9 cellular contexts compared by ENCODE assay signal in genomic region chr6:11386323-11386722, GRCh38.
A peak's percentile ranks its signal among the peaks of the same experiment; 100 is the strongest.
DNase-seq lines count a peak whose midpoint lies in the region; ATAC-seq and TF ChIP-seq lines count a peak whose summit lies in the region.
"Had no signal": no experiment of that assay in that cellular context is flagged by ENCODE, and none has a peak within 500 bp of the region (broad histone marks: within the 10 kb centered on the region; RNA-seq: fewer than 3 reads in every experiment).

No MANE protein-coding gene starts in this region.

- CTCF ChIA-PET in OCI-LY7 (lab: Charles Lee; ENCODE audit: unreplicated experiment) (interaction anchor here (0.6 kb wide), 1 partner anchor 149 kb away, joined by 3 read pairs; no protein-coding TSS in a partner anchor), RWPE1 (lab: Yijun Ruan, JAX) (no interaction called here)

- TF ChIP-seq CTCF in OCI-LY7 (conservative IDR thresholded peaks at IDR 0.05; ENCODE audit: low read length) (no peak), RWPE1 (conservative IDR thresholded peaks at IDR 0.05; ENCODE audit: low read depth) (no peak)

- no peaks in the 10 kb centered on the region for H3K9me2 ChIP-seq in OCI-LY7 (ENCODE audit: insufficient read depth, low read length)

- peak; percentile 54 for ATAC-seq in GM18499 (IDR thresholded peaks at IDR 0.05; ENCODE audit: insufficient read depth, unreplicated experiment)
- peak; percentile 59 for ATAC-seq in GM19328 (IDR thresholded peaks at IDR 0.05; ENCODE audit: unreplicated experiment)
- peak; percentile 67 for ATAC-seq in HG02943 (IDR thresholded peaks at IDR 0.05; ENCODE audit: low read depth, unreplicated experiment)

- peaks cover 4% of the 10 kb centered on the region; the same call in 1 of the 2 replicates for H3K79me2 ChIP-seq in OCI-LY7 (ENCODE audit: insufficient read depth, low read depth, low read length)

- H3K27ac ChIP-seq in OCI-LY7 (ENCODE audit: low read depth, low read length, poor library complexity, severe bottlenecking) (peak overlapping the region; percentile 6), RWPE1 (no peak overlapping the region)

- no peaks in the 10 kb centered on the region for H3K9me3 ChIP-seq in OCI-LY7 (ENCODE audit: low read length)

- peaks cover 42% of the 10 kb centered on the region for H3K4me1 ChIP-seq in OCI-LY7 (ENCODE audit: insufficient read depth, low read length, poor library complexity, severe bottlenecking)

- H4K20me1 ChIP-seq in OCI-LY7 (ENCODE audit: insufficient read depth, low read length): no peaks in the 10 kb centered on the region

- DNase-seq in OCI-LY7 (ENCODE audit: low spot score): peak; percentile 43
- no peak for DNase-seq in NCI-H524 treated with DMSO at 0.1 percent for 48 hours (lab: John Stamatoyannopoulos, UW)
- DNase-seq in NCI-H226: no peak
- no peak for DNase-seq in stimulated activated CD4-positive, alpha-beta T cell treated with anti-CD3 and anti-CD28 coated beads, Interleukin-2, amount 100 ng/mL, for 24 hours
- no peak for DNase-seq in RWPE1 (ENCODE audit: low spot score)
- DNase-seq: retina had no signal

- H3K4me3 ChIP-seq in OCI-LY7 (ENCODE audit: low read depth, low read length, poor library complexity, severe bottlenecking): peak overlapping the region; percentile 15

- no peaks in the 10 kb centered on the region for H3K36me3 ChIP-seq in OCI-LY7 (ENCODE audit: insufficient read depth, low read length)

- peak overlapping the region; percentile 82; the same call in 1 of the 2 replicates for H2AFZ ChIP-seq in OCI-LY7 (ENCODE audit: low read length)

- intact Hi-C loops in OCI-LY7 (cut with micrococcal nuclease; ENCODE audit: unreplicated experiment): loop anchor here (1.0 to 10.0 kb wide), 4 partner anchors 74 to 852 kb away; partner anchors contain the start of genes NEDD9 and SMIM13

- POLR2A ChIA-PET in OCI-LY7 (lab: Charles Lee): interaction anchor here (0.9 kb wide), 1 partner anchor 13 kb away, joined by 3 read pairs; no protein-coding TSS in a partner anchor
- POLR2A ChIA-PET in RWPE1 (lab: Yijun Ruan, JAX; ENCODE audit: low non-redundant PET): no interaction called here

- peak overlapping the region; percentile 59 for H3K4me2 ChIP-seq in OCI-LY7 (ENCODE audit: low read length)

- no TSS peak for BruUV-seq in OCI-LY7 (replicated peaks; lab: Mats Ljungman, UMichigan)
